ENCODE assay signal across 8 cellular contexts in genomic region chr7:92621026-92621540, GRCh38. TPM values are rescaled to one million over a fixed set of nuclear protein-coding genes. Genes with fewer than 3 reads are reported as not detected.
A peak's percentile ranks its signal among the peaks of the same experiment; 100 is the strongest.
DNase-seq lines count a peak whose midpoint lies in the region; ATAC-seq, FAIRE-seq and TF ChIP-seq lines count a peak whose summit lies in the region.

No MANE protein-coding gene starts in this region.

- no peaks in the 10 kb centered on the region for H3K27me3 Mint-ChIP-seq in brain
- no peaks in the 10 kb centered on the region for H3K27me3 Mint-ChIP-seq in immature natural killer cell (ENCODE audit: low read depth in 3 of 3)

- H3K9me3 Mint-ChIP-seq in brain, result peaks cover 0 to 7% (median 0%) of the 10 kb centered on the region in 5 experiments
- H3K9me3 Mint-ChIP-seq in immature natural killer cell, result no peaks in the 10 kb centered on the region

- H3K27ac Mint-ChIP-seq in brain (peak overlapping the region in 3 of 5 experiments; percentile 64 to 81 (median 71)), immature natural killer cell (peak overlapping the region; percentile 69 to 85 (median 84))

- peaks cover 42% of the 10 kb centered on the region for H3K4me1 Mint-ChIP-seq in brain
- H3K4me1 Mint-ChIP-seq in immature natural killer cell, result peaks cover 34 to 36% of the 10 kb centered on the region in 2 donors

- ATAC-seq in GM18498 (IDR thresholded peaks at IDR 0.05; ENCODE audit: unreplicated experiment), result peak; percentile 65
- ATAC-seq in HG02870 (IDR thresholded peaks at IDR 0.05; ENCODE audit: unreplicated experiment), result peak; percentile 55

- H3K4me3 Mint-ChIP-seq in brain, result no peak overlapping the region
- H3K4me3 Mint-ChIP-seq in immature natural killer cell, result peak overlapping the region; percentile 4 to 57 (median 44)

- TF ChIP-seq CTCF in brain (conservative IDR thresholded peaks at IDR 0.05), result peak; percentile 85 to 86

- FAIRE-seq in TTC549 (lab: Jason Lieb, UNC), result peak; percentile 26

- peak; percentile 69 to 80 for DNase-seq in NCI-H2081 (lab: John Stamatoyannopoulos, UW)
- peak; percentile 70 to 78 (median 75) for DNase-seq in immature natural killer cell
- DNase-seq in stimulated activated CD4-positive, alpha-beta T cell treated with anti-CD3 and anti-CD28 coated beads, Interleukin-15, amount 100 ng/mL, for 1 hour (ENCODE audit: low read depth in 1 of 2, low spot score in 1 of 2), result peak; percentile 40 to 43
- DNase-seq in GOT3 (lab: John Stamatoyannopoulos, UW), result no peak

- H3K36me3 Mint-ChIP-seq in brain (peaks cover 27% of the 10 kb centered on the region), immature natural killer cell (peaks cover 3 to 11% (median 10%) of the 10 kb centered on the region in 3 donors)

RNA-seq across cellular contexts. Expression of gene FAM133B, which starts 30.9 kb away (rescaled TPM):
- polyA plus RNA-seq in brain (ENCODE audit: insufficient read depth, low read depth, low replicate concordance), result 10.0 TPM
- polyA plus RNA-seq in immature natural killer cell, result 10 to 100 TPM in 2 of 3 donors, 1 to 10 TPM in 1; 7.4 to 20.5 (median 19.4) TPM

Comparison
In these comparisons a context has a peak if more than half of its experiments do, and no peak if none do; other contexts are left out.
1. H3K4me3 Mint-ChIP-seq: peak in immature natural killer cell (5 of 5); none in brain (0 of 5).